Comparison of ENCODE assay signal across 1 cellular context in the genomic region with DNA sequence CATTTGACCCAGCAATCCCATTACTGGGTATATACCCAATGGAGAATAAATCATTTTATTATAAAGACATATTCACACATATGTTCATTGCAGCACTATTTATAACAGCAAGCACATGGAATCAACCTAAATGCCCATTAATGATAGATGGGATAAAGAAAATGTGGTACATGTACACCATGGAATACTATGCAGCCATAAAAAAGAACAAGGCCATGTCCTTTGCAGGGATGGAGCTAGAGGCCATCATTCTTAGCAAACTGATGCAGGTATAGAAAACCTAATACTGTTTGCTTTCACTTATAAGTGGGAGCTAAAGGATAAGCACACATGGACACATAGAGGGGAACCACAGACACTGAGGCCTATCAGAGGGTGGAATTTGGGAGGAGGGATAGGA.
TF ChIP-seq lines count a peak whose summit lies in the region.

No MANE protein-coding gene starts in this region.

TF ChIP-seq in H1, 55 proteins besides CTCF, POLR2A, EP300 and RAD21:
- TF ChIP-seq HDAC2 (IDR thresholded peaks at IDR 0.05; ENCODE audit: borderline replicate concordance in 1 of 2, low read depth in 2 of 2, low read length in 2 of 2) (no peak), SP2 (IDR thresholded peaks at IDR 0.05; ENCODE audit: low read length) (no peak), GTF2F1 (IDR thresholded peaks at IDR 0.05; ENCODE audit: borderline replicate concordance, low read depth, low read length) (no peak), ASH2L (IDR thresholded peaks at IDR 0.05; ENCODE audit: low read length) (no peak), BACH1 (IDR thresholded peaks at IDR 0.05; ENCODE audit: low read length) (no peak), HDAC6 (IDR thresholded peaks at IDR 0.05; ENCODE audit: low read depth, low read length) (no peak), KDM1A (IDR thresholded peaks at IDR 0.05; ENCODE audit: borderline replicate concordance, low read length) (peak; percentile 48; the same call in 1 of the 2 replicates)
